ENCODE assay signal across 8 cellular contexts in the genomic region with DNA sequence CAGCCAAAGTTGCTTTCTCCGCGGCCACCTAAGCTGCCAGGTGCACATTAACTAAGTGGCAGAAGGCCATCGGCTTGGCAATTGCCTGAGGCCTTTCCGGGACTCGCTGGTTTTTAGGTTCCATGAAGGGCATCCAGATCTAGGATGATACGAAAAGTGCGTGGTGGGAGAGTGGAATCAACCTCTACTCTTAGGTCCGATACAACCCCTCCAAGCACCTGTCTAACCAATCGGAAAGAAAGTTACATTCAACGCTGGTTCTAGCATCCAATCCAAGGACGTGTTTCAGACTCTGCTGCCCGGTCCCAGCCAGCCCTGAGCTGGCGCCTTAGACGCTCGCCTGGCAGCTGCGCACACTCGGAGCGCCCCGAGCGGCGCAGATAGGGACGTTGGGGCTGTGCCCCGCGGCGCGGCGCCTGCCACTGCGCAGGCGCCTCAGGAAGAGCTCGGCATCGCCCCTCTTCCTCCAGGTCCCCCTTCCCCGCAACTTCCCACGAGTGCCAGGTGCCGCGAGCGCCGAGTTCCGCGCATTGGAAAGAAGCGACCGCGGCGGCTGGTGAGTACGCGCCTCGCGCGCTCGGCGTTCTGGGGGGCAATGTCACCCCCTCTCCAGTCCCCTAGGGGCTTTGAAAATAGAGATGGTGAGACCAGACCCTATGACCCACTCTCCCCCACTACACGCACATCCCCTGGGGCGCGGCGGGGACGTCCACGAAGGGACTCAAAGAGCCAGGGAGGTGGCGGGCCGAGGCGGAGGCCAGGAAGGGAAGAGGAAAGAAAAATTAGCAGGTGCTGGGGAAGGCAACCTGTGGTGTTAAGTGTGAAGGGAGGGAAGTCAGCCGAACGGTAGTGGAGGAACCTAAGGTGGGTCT. TPM values are rescaled to one million over a fixed set of nuclear protein-coding genes. Genes with fewer than 3 reads are reported as not detected.
A peak's percentile ranks its signal among the peaks of the same experiment; 100 is the strongest.
DNase-seq lines count a peak whose midpoint lies in the region; ATAC-seq and TF ChIP-seq lines count a peak whose summit lies in the region.

A gene with protein sequence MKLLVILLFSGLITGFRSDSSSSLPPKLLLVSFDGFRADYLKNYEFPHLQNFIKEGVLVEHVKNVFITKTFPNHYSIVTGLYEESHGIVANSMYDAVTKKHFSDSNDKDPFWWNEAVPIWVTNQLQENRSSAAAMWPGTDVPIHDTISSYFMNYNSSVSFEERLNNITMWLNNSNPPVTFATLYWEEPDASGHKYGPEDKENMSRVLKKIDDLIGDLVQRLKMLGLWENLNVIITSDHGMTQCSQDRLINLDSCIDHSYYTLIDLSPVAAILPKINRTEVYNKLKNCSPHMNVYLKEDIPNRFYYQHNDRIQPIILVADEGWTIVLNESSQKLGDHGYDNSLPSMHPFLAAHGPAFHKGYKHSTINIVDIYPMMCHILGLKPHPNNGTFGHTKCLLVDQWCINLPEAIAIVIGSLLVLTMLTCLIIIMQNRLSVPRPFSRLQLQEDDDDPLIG (plus strand): TSS at position 356 of the 872 bp plus-strand sequence. CDS start 9,595 bp downstream, outside the sequence.

- H3K36me3 ChIP-seq in left lung: no peaks in the 10 kb centered on the region

- H3K27me3 Mint-ChIP-seq in activated CD4-positive, alpha-beta T cell treated with anti-CD3 and anti-CD28 coated beads, Interleukin-2, amount 10 ng/mL, durations not matched to agents 7 days and 5 days: no peaks in the 10 kb centered on the region
- peaks cover 7% of the 10 kb centered on the region for H3K27me3 Mint-ChIP-seq in dendritic cell treated with granulocyte-macrophage colony-stimulating factor and Interleukin-4, amounts not matched to agents 40 ng/mL and 50 ng/mL, for 4 days

- H3K9me3 Mint-ChIP-seq in activated CD4-positive, alpha-beta T cell treated with anti-CD3 and anti-CD28 coated beads, Interleukin-2, amount 10 ng/mL, durations not matched to agents 7 days and 5 days: no peaks in the 10 kb centered on the region
- no peaks in the 10 kb centered on the region for H3K9me3 Mint-ChIP-seq in dendritic cell treated with granulocyte-macrophage colony-stimulating factor and Interleukin-4, amounts not matched to agents 40 ng/mL and 50 ng/mL, for 4 days

- TF ChIP-seq CTCF in left lung (IDR thresholded peaks at IDR 0.05): no peak

- DNase-seq in ACHN: peak; percentile 91
- peak; percentile 24 to 85 for DNase-seq in NCI-H446 (lab: John Stamatoyannopoulos, UW)
- DNase-seq in activated CD4-positive, alpha-beta T cell treated with anti-CD3 and anti-CD28 coated beads, Interleukin-2, amount 10 ng/mL, durations not matched to agents 7 days and 5 days: peak; percentile 89
- peak; percentile 91 to 94 for DNase-seq in left lung
- DNase-seq in stimulated activated CD4-positive, alpha-beta T cell treated with anti-CD3 and anti-CD28 coated beads, Interleukin-2, amount 100 ng/mL, for 4 hours (ENCODE audit: low read depth): peak; percentile 86

- peak within 1 kb of the TSS; percentile 85 for H3K4me3 Mint-ChIP-seq in activated CD4-positive, alpha-beta T cell treated with anti-CD3 and anti-CD28 coated beads, Interleukin-2, amount 10 ng/mL, durations not matched to agents 7 days and 5 days
- H3K4me3 Mint-ChIP-seq in dendritic cell treated with granulocyte-macrophage colony-stimulating factor and Interleukin-4, amounts not matched to agents 40 ng/mL and 50 ng/mL, for 4 days: peak within 1 kb of the TSS; percentile 90

- H3K27ac ChIP-seq in left lung: peak within 1 kb of the TSS; percentile 70 to 80

- in situ Hi-C loops in ACHN (cut with HindIII; ENCODE audit: low pct_ligation_motif_present, low pct_unique_long_range_greater_than_20kb, low sequenced_read_pairs): no loop called here

- ATAC-seq in GM18873 (IDR thresholded peaks at IDR 0.05; ENCODE audit: low FRiP score, unreplicated experiment) (peak; percentile 96), HG03159 (IDR thresholded peaks at IDR 0.05; ENCODE audit: unreplicated experiment) (peak; percentile 97), left lung (peak; percentile 100)

- H3K27ac Mint-ChIP-seq in activated CD4-positive, alpha-beta T cell treated with anti-CD3 and anti-CD28 coated beads, Interleukin-2, amount 10 ng/mL, durations not matched to agents 7 days and 5 days: peak within 1 kb of the TSS; percentile 86
- H3K27ac Mint-ChIP-seq in dendritic cell treated with granulocyte-macrophage colony-stimulating factor and Interleukin-4, amounts not matched to agents 40 ng/mL and 50 ng/mL, for 4 days: peak within 1 kb of the TSS; percentile 93

- intact Hi-C loops in dendritic cell treated with granulocyte-macrophage colony-stimulating factor and Interleukin-4, amounts not matched to agents 40 ng/mL and 50 ng/mL, for 4 days (cut with micrococcal nuclease): no loop called here
- intact Hi-C loops in left lung (cut with DNase I): no loop called here

- POLR2A ChIA-PET in activated CD4-positive, alpha-beta T cell treated with anti-CD3 and anti-CD28 coated beads, Interleukin-2, amount 10 ng/mL, durations not matched to agents 7 days and 5 days (lab: Charles Lee): interaction anchor here (0.7 kb wide), 1 partner anchor 9 kb away, joined by 3 read pairs; no protein-coding TSS in a partner anchor

- CTCF ChIA-PET in activated CD4-positive, alpha-beta T cell treated with anti-CD3 and anti-CD28 coated beads, Interleukin-2, amount 10 ng/mL, durations not matched to agents 7 days and 5 days (lab: Charles Lee): interaction anchor here (0.6 to 1.6 kb wide), 4 partner anchors 9 to 122 kb away, joined by 3 to 9 read pairs (median 4); no protein-coding TSS in a partner anchor

- peak within 1 kb of the TSS; percentile 66 to 67 for H3K4me3 ChIP-seq in left lung

- H3K4me1 ChIP-seq in left lung: peaks cover 0 to 24% of the 10 kb centered on the region in 2 donors

- no peaks in the 10 kb centered on the region for H3K9me3 ChIP-seq in left lung

- H3K27me3 ChIP-seq in left lung: no peaks in the 10 kb centered on the region

- peaks cover 1% of the 10 kb centered on the region for H3K36me3 Mint-ChIP-seq in activated CD4-positive, alpha-beta T cell treated with anti-CD3 and anti-CD28 coated beads, Interleukin-2, amount 10 ng/mL, durations not matched to agents 7 days and 5 days (ENCODE audit: low read depth)
- peaks cover 8% of the 10 kb centered on the region for H3K36me3 Mint-ChIP-seq in dendritic cell treated with granulocyte-macrophage colony-stimulating factor and Interleukin-4, amounts not matched to agents 40 ng/mL and 50 ng/mL, for 4 days (ENCODE audit: low read depth)

- H3K4me1 Mint-ChIP-seq in activated CD4-positive, alpha-beta T cell treated with anti-CD3 and anti-CD28 coated beads, Interleukin-2, amount 10 ng/mL, durations not matched to agents 7 days and 5 days: peaks cover 31% of the 10 kb centered on the region
- H3K4me1 Mint-ChIP-seq in dendritic cell treated with granulocyte-macrophage colony-stimulating factor and Interleukin-4, amounts not matched to agents 40 ng/mL and 50 ng/mL, for 4 days (ENCODE audit: low read depth): peaks cover 31% of the 10 kb centered on the region

RNA-seq across cellular contexts. Expression of the gene that starts here (rescaled TPM):
- 1 to 10 TPM; 5.0 to 6.7 TPM for total RNA-seq in activated CD4-positive, alpha-beta T cell treated with anti-CD3 and anti-CD28 coated beads, Interleukin-2, amount 10 ng/mL, durations not matched to agents 7 days and 5 days
- total RNA-seq in left lung: 10 to 100 TPM; 17.7 to 18.8 TPM

Comparison
In these comparisons a context has a peak if more than half of its experiments do, and no peak if none do; other contexts are left out.
1. Peak in every context shown above with its lines: DNase-seq, ATAC-seq, H3K4me3 ChIP-seq and H3K27ac ChIP-seq.